8 cellular contexts compared by ENCODE assay signal in genomic region chr20:3768342-3769130, GRCh38.
DNase-seq lines count a peak whose midpoint lies in the region; ATAC-seq, FAIRE-seq and TF ChIP-seq lines count a peak whose summit lies in the region.

No MANE protein-coding gene starts in this region.

- H3K27me3 ChIP-seq in KMS-11 (ENCODE audit: insufficient read depth, low read depth), result no peaks in the 10 kb centered on the region
- no peaks in the 10 kb centered on the region for H3K27me3 ChIP-seq in RWPE2 (ENCODE audit: insufficient read depth, poor library complexity, severe bottlenecking)
- peaks cover 4% of the 10 kb centered on the region for H3K27me3 ChIP-seq in neuron (ENCODE audit: insufficient read depth, low read length)

- H3K79me2 ChIP-seq in KMS-11 (ENCODE audit: insufficient read depth, low read depth), result no peaks in the 10 kb centered on the region

- H3K27ac ChIP-seq in KMS-11 (peak overlapping the region; percentile 77), RWPE2 (ENCODE audit: poor library complexity, severe bottlenecking) (peak overlapping the region; percentile 51)

- H2AFZ ChIP-seq in KMS-11 (ENCODE audit: low read depth) (peak overlapping the region; percentile 81), neuron (ENCODE audit: low read depth, low read length) (peak overlapping the region; percentile 63)

- DNase-seq in D721Med (ENCODE audit: insufficient read length, low spot score), result peak; percentile 47
- peak; percentile 78 for DNase-seq in RWPE2 (ENCODE audit: low spot score)
- DNase-seq in activated effector memory CD4-positive, alpha-beta T cell treated with Interleukin-2 at 50 U/mL for 16 hours, result peak; percentile 75
- DNase-seq in fibroblast of the conjunctiva (ENCODE audit: low read depth), result peak; percentile 58
- DNase-seq in stromal cell of bone marrow (ENCODE audit: low read depth), result peak; percentile 59

- FAIRE-seq in D721Med (lab: Jason Lieb, UNC), result no peak

- H3K9ac ChIP-seq in KMS-11, result peak overlapping the region; percentile 82

- H3K4me1 ChIP-seq in KMS-11 (ENCODE audit: low read depth, poor library complexity, severe bottlenecking), result peaks cover 5% of the 10 kb centered on the region
- H3K4me1 ChIP-seq in RWPE2 (ENCODE audit: insufficient read depth, poor library complexity, severe bottlenecking), result peaks cover 5% of the 10 kb centered on the region
- H3K4me1 ChIP-seq in neuron (ENCODE audit: insufficient read depth, low read length), result peaks cover 24% of the 10 kb centered on the region

- H4K20me1 ChIP-seq in KMS-11 (ENCODE audit: insufficient read depth), result no peaks in the 10 kb centered on the region

- TF ChIP-seq CTCF in D721Med (IDR thresholded peaks at IDR 0.05; ENCODE audit: insufficient read depth, missing control alignments) (peak; percentile 55), KMS-11 (conservative IDR thresholded peaks at IDR 0.05; ENCODE audit: low read depth, low read length) (no peak), RWPE2 (IDR thresholded peaks at IDR 0.05; ENCODE audit: poor library complexity, severe bottlenecking) (peak; percentile 68)

- ATAC-seq in GM21526 (IDR thresholded peaks at IDR 0.05; ENCODE audit: low FRiP score, unreplicated experiment), result peak; percentile 30
- peak; percentile 53 for ATAC-seq in RWPE2 (ENCODE audit: low read depth)

- peak overlapping the region; percentile 42 for H3K4me2 ChIP-seq in KMS-11

- H3K36me3 ChIP-seq in KMS-11 (ENCODE audit: insufficient read depth), result no peaks in the 10 kb centered on the region
- H3K36me3 ChIP-seq in RWPE2 (ENCODE audit: low read depth), result no peaks in the 10 kb centered on the region
- H3K36me3 ChIP-seq in neuron (ENCODE audit: insufficient read depth, low read length), result no peaks in the 10 kb centered on the region

- H3K4me3 ChIP-seq in KMS-11 (IDR thresholded peaks at IDR 0.05; ENCODE audit: insufficient read depth, low read depth, low read length) (no peak overlapping the region), RWPE2 (ENCODE audit: severe bottlenecking) (peak overlapping the region; percentile 65), neuron (ENCODE audit: low read length) (peak overlapping the region; percentile 91)

- no peaks in the 10 kb centered on the region for H3K9me3 ChIP-seq in RWPE2 (ENCODE audit: severe bottlenecking)
- no peaks in the 10 kb centered on the region for H3K9me3 ChIP-seq in neuron (ENCODE audit: low read length)
